8 cellular contexts compared by ENCODE assay signal in the genomic region with DNA sequence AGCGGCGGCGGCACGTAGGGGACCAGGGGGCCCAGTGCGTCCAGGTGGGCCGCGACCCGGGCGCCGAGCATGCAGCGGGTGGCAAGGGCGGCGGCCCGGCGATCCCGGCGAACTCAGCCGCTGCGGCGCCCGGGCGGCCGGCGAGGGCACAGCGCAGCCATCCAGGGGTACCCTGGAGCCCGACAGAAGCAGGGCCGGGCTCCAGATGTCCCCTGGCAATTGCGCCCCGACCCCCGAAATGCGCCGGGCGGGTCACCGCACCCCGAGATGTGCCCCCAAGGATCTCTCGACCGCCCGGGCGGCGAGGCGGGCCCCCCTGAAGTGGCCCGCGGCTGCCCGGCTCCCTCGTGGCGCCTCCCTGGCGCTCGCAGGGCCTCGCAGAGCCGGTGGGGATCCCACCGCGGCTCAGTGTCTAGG. TPM values are rescaled to one million over a fixed set of nuclear protein-coding genes. Genes with fewer than 3 reads are reported as not detected.
DNase-seq lines count a peak whose midpoint lies in the region; ATAC-seq, FAIRE-seq and TF ChIP-seq lines count a peak whose summit lies in the region.
"Not testable (repeated sequence)": the region's sequence is repeated elsewhere in the genome, so short reads cannot be mapped to it uniquely, and the experiment has no call there.

No MANE protein-coding gene starts in this region.

- H3K4me3 Mint-ChIP-seq in astrocyte (ENCODE audit: unreplicated experiment) (peak overlapping the region; percentile 95), mesothelial cell of epicardium (peak overlapping the region; percentile 90)

- not testable (repeated sequence) for H3K36me3 ChIP-seq in astrocyte (ENCODE audit: insufficient read depth, low read length); small intestine (ENCODE audit: control insufficient read depth in 2 of 2, insufficient read depth in 2 of 2, low read length in 2 of 2)

- H3K4me1 Mint-ChIP-seq in astrocyte (ENCODE audit: low read depth, unreplicated experiment) (peaks cover 42% of the 10 kb centered on the region), mesothelial cell of epicardium (peaks cover 63% of the 10 kb centered on the region)

- H3K9me3 Mint-ChIP-seq in astrocyte (ENCODE audit: unreplicated experiment); mesothelial cell of epicardium: not testable (repeated sequence)

- peaks cover 65% of the 10 kb centered on the region for H4K20me1 ChIP-seq in astrocyte (ENCODE audit: insufficient read depth, low read length)

- H3K9ac ChIP-seq in astrocyte (ENCODE audit: low read length) = peak overlapping the region; percentile 82

- H3K4me1 ChIP-seq in astrocyte (ENCODE audit: insufficient read depth, low read length) (peaks cover 54% of the 10 kb centered on the region), small intestine (ENCODE audit: control insufficient read depth in 2 of 2, insufficient read depth in 1 of 2, low read depth in 1 of 2, low read length in 1 of 2) (peaks cover 14 to 36% of the 10 kb centered on the region in 2 donors)

- H3K36me3 Mint-ChIP-seq in astrocyte (ENCODE audit: low read depth, unreplicated experiment); mesothelial cell of epicardium: not testable (repeated sequence)

- peak overlapping the region; percentile 97 for H3K4me2 ChIP-seq in astrocyte (ENCODE audit: low read length)

- H3K79me2 ChIP-seq in astrocyte (ENCODE audit: insufficient read depth, low read length) = peaks cover 80% of the 10 kb centered on the region

- H3K27ac Mint-ChIP-seq in astrocyte (ENCODE audit: unreplicated experiment); mesothelial cell of epicardium: not testable (repeated sequence)

- peak overlapping the region; percentile 59 for H2AFZ ChIP-seq in astrocyte (ENCODE audit: low read depth, low read length)

- DNase-seq in AG09309 (ENCODE audit: low read depth); astrocyte (ENCODE audit: low read depth); fibroblast of the aortic adventitia (ENCODE audit: low read depth); mesothelial cell of epicardium (ENCODE audit: low spot score in 2 of 2, unreplicated experiment in 2 of 2); small intestine: not testable (repeated sequence)

- TF ChIP-seq CTCF in AG09309 (IDR thresholded peaks at IDR 0.05; ENCODE audit: control insufficient read depth, insufficient read depth, low read depth, low read length, missing control alignments); astrocyte (IDR thresholded peaks at IDR 0.05; ENCODE audit: insufficient read depth, low read depth, low read length); fibroblast of the aortic adventitia (IDR thresholded peaks at IDR 0.05; ENCODE audit: insufficient read depth, low read length); mesothelial cell of epicardium (IDR thresholded peaks at IDR 0.05; ENCODE audit: unreplicated experiment): not testable (repeated sequence)

- H3K27ac ChIP-seq in astrocyte (ENCODE audit: low read depth, low read length) (peak overlapping the region; percentile 43), small intestine (ENCODE audit: low read depth in 1 of 2, low read length in 1 of 2) (peak overlapping the region; percentile 61 to 76)

- FAIRE-seq in astrocyte (lab: Jason Lieb, UNC); small intestine (lab: Jason Lieb, UNC): not testable (repeated sequence)

- H3K9me3 ChIP-seq in astrocyte (ENCODE audit: insufficient read depth, low read depth, low read length); small intestine (ENCODE audit: control insufficient read depth, low read depth): not testable (repeated sequence)

- ATAC-seq in GM19395 (IDR thresholded peaks at IDR 0.05; ENCODE audit: unreplicated experiment) (peak; percentile 7), HG03342 (IDR thresholded peaks at IDR 0.05; ENCODE audit: unreplicated experiment) (peak; percentile 5), SK-N-SH treated with all-trans-retinoic acid at 6 μM for 48 hours (peak; percentile 10)

- peak overlapping the region; percentile 78 for H3K4me3 ChIP-seq in AG09309 (ENCODE audit: control insufficient read depth, low read depth, low read length)
- peak overlapping the region; percentile 64 for H3K4me3 ChIP-seq in astrocyte (ENCODE audit: insufficient read depth, low read depth, low read length)
- H3K4me3 ChIP-seq in fibroblast of the aortic adventitia (ENCODE audit: low read depth, low read length) = peak overlapping the region; percentile 85
- H3K4me3 ChIP-seq in small intestine (ENCODE audit: low read depth in 1 of 2, low read length in 2 of 2) = peak overlapping the region; percentile 45 to 72

- WGBS in small intestine, 3 donors = 0 to 2% (median 1%) methylated on average over 19 to 52 of the region's 52 CpGs

- not testable (repeated sequence) for H3K27me3 ChIP-seq in astrocyte (ENCODE audit: insufficient read depth, low read length); small intestine (ENCODE audit: control insufficient read depth in 2 of 2, insufficient read depth in 2 of 2, low read length in 2 of 2)

- H3K27me3 Mint-ChIP-seq in astrocyte (ENCODE audit: low read depth, unreplicated experiment); mesothelial cell of epicardium (ENCODE audit: low read depth): not testable (repeated sequence)

RNA-seq across cellular contexts. Expression of a gene that starts 0.3 kb away (rescaled TPM):
- total RNA-seq in astrocyte = 39.8 and 46.6 TPM in 2 replicates
- total RNA-seq in fibroblast of the aortic adventitia (ENCODE audit: low replicate concordance) = 35.2 and 50.2 TPM in 2 replicates
- 31.2 to 33.0 TPM (median 31.5 TPM) in 3 replicates for total RNA-seq in mesothelial cell of epicardium
- polyA plus RNA-seq in small intestine = 10 to 100 TPM; 23.0 to 28.8 (median 23.7) TPM

RNA-seq across cellular contexts. Expression of a gene that starts 2.4 kb away (rescaled TPM):
- 31.7 and 32.1 TPM in 2 replicates for total RNA-seq in astrocyte
- total RNA-seq in fibroblast of the aortic adventitia (ENCODE audit: low replicate concordance) = 14.5 and 16.3 TPM in 2 replicates
- 40.5 to 44.9 TPM (median 43.3 TPM) in 3 replicates for total RNA-seq in mesothelial cell of epicardium
- polyA plus RNA-seq in small intestine = 10 to 100 TPM; 13.2 to 23.5 (median 14.9) TPM
